Comparison of ENCODE assay signal across 13 cellular contexts in the genomic region with DNA sequence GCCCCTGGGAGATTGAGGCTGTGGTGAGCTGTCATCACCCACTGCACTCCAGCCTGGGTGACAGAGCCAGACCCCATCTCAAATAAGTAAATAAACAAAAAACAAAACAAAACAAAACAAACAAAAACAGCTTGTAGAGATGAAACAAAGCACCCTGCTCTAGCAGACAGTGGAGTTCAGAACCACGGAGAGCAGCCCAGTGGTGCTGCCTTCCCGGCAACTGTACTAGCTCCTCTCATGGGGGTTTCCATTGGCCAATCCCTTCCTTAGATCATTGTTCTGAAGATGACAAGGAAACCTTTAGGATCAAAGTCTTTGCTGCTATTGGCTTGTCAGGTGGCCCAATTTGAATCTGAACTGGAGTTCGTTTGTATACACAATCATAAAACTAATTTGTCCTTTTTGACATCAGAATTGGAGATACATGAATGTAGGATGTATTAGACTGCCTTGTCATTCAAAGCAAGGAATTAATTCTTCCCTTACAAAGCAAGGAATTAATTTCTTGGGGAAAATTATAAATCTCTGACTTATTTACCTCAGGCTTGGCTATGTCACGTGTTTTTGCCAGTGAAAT. TPM values are rescaled to one million over a fixed set of nuclear protein-coding genes. Genes with fewer than 3 reads are reported as not detected.
DNase-seq lines count a peak whose midpoint lies in the region; ATAC-seq, FAIRE-seq and TF ChIP-seq lines count a peak whose summit lies in the region.
"Had no signal": no experiment of that assay in that cellular context is flagged by ENCODE, and none has a peak within 500 bp of the region (broad histone marks: within the 10 kb centered on the region; RNA-seq: fewer than 3 reads in every experiment).

No MANE protein-coding gene starts in this region.

- no peak for FAIRE-seq in GM12892 (lab: Jason Lieb, UNC)

- CTCF ChIA-PET in activated CD8-positive, alpha-beta T cell treated with anti-CD3 and anti-CD28 coated beads, Interleukin-2, amount 10 ng/mL, durations not matched to agents 7 days and 5 days (lab: Charles Lee) = interaction anchor here (0.8 kb wide), 1 partner anchor 111 kb away, joined by 3 read pairs; no protein-coding TSS in a partner anchor

- POLR2A ChIA-PET in activated CD8-positive, alpha-beta T cell treated with anti-CD3 and anti-CD28 coated beads, Interleukin-2, amount 10 ng/mL, durations not matched to agents 7 days and 5 days (lab: Charles Lee) = interaction anchor here (1.0 kb wide), 1 partner anchor 99 kb away, joined by 3 read pairs; no protein-coding TSS in a partner anchor

- peaks cover 30% of the 10 kb centered on the region for H3K27me3 Mint-ChIP-seq in activated CD8-positive, alpha-beta T cell treated with anti-CD3 and anti-CD28 coated beads, Interleukin-2, amount 10 ng/mL, durations not matched to agents 7 days and 5 days (ENCODE audit: low read depth)

- H3K27ac Mint-ChIP-seq in activated CD8-positive, alpha-beta T cell treated with anti-CD3 and anti-CD28 coated beads, Interleukin-2, amount 10 ng/mL, durations not matched to agents 7 days and 5 days = no peak overlapping the region

- TF ChIP-seq POLR2A in GM12892 (IDR thresholded peaks at IDR 0.05; ENCODE audit: low read depth, low read length) = no peak

- no peak overlapping the region for H3K4me3 Mint-ChIP-seq in activated CD8-positive, alpha-beta T cell treated with anti-CD3 and anti-CD28 coated beads, Interleukin-2, amount 10 ng/mL, durations not matched to agents 7 days and 5 days

- H3K9me3 Mint-ChIP-seq in activated CD8-positive, alpha-beta T cell treated with anti-CD3 and anti-CD28 coated beads, Interleukin-2, amount 10 ng/mL, durations not matched to agents 7 days and 5 days (ENCODE audit: insufficient read depth) = no peaks in the 10 kb centered on the region

- ATAC-seq in activated CD8-positive, alpha-beta T cell treated with anti-CD3 and anti-CD28 coated beads, Interleukin-2, amount 10 ng/mL, durations not matched to agents 7 days and 5 days = no peak
- no peak for ATAC-seq in GM18867 (IDR thresholded peaks at IDR 0.05; ENCODE audit: unreplicated experiment)

- H3K36me3 Mint-ChIP-seq in activated CD8-positive, alpha-beta T cell treated with anti-CD3 and anti-CD28 coated beads, Interleukin-2, amount 10 ng/mL, durations not matched to agents 7 days and 5 days (ENCODE audit: low read depth) = no peaks in the 10 kb centered on the region

- no peaks in the 10 kb centered on the region for H3K4me1 Mint-ChIP-seq in activated CD8-positive, alpha-beta T cell treated with anti-CD3 and anti-CD28 coated beads, Interleukin-2, amount 10 ng/mL, durations not matched to agents 7 days and 5 days (ENCODE audit: low read depth)

- DNase-seq in SIG-M5 treated with dmso at 0.1 percent for 504 hours (lab: John Stamatoyannopoulos, UW; ENCODE audit: unreplicated experiment) = peak; percentile 15
- DNase-seq in SIG-M5 (lab: John Stamatoyannopoulos, UW) = no peak
- peak; percentile 35 for DNase-seq in Jurkat, Clone E6-1 (ENCODE audit: low read depth, low spot score)
- peak; percentile 54 for DNase-seq in activated CD8-positive, alpha-beta T cell treated with anti-CD3 and anti-CD28 coated beads, Interleukin-2, amount 10 ng/mL, durations not matched to agents 7 days and 5 days
- peak; percentile 84 for DNase-seq in left kidney (ENCODE audit: low read depth, low spot score)
- DNase-seq in GM12892 (ENCODE audit: insufficient read length) = no peak
- no peak for DNase-seq in NCI-H1092 treated with DMSO at 0.1 percent for 48 hours (lab: John Stamatoyannopoulos, UW)
- DNase-seq: activated T-cell treated with anti-CD3 and anti-CD28 coated beads for 4 hours, dorsolateral prefrontal cortex, occipital lobe, SHP77 treated with DMSO at 0.1 percent for 48 hours had no signal

- no peak overlapping the region for H3K4me3 ChIP-seq in Jurkat, Clone E6-1 (ENCODE audit: low read length)
- H3K4me3 ChIP-seq: dorsolateral prefrontal cortex had no signal

RNA-seq across cellular contexts. Expression of a gene that starts 19.7 kb away (rescaled TPM):
- not detected for polyA plus RNA-seq in Jurkat, Clone E6-1 (2012; ENCODE audit: insufficient read depth, insufficient read length)
- total RNA-seq in activated CD8-positive, alpha-beta T cell treated with anti-CD3 and anti-CD28 coated beads, Interleukin-2, amount 10 ng/mL, durations not matched to agents 7 days and 5 days = not detected
- not detected for polyA plus RNA-seq in GM12892 (2012; ENCODE audit: missing spikeins)
- total RNA-seq: occipital lobe, ureter had no signal

RNA-seq across cellular contexts. Expression of a gene that starts 21.0 kb away (rescaled TPM):
- not detected for polyA plus RNA-seq in Jurkat, Clone E6-1 (2012; ENCODE audit: insufficient read depth, insufficient read length)
- total RNA-seq in activated CD8-positive, alpha-beta T cell treated with anti-CD3 and anti-CD28 coated beads, Interleukin-2, amount 10 ng/mL, durations not matched to agents 7 days and 5 days = not detected
- not detected for polyA plus RNA-seq in GM12892 (2012; ENCODE audit: missing spikeins)
- total RNA-seq: occipital lobe, ureter had no signal

RNA-seq across cellular contexts. Expression of a gene that starts 24.9 kb away (rescaled TPM):
- polyA plus RNA-seq in Jurkat, Clone E6-1 (2012; ENCODE audit: insufficient read depth, insufficient read length) = not detected
- total RNA-seq in activated CD8-positive, alpha-beta T cell treated with anti-CD3 and anti-CD28 coated beads, Interleukin-2, amount 10 ng/mL, durations not matched to agents 7 days and 5 days = not detected
- polyA plus RNA-seq in GM12892 (2012; ENCODE audit: missing spikeins) = not detected
- total RNA-seq: occipital lobe, ureter had no signal

RNA-seq across cellular contexts. Expression of a gene that starts 27.0 kb away (rescaled TPM):
- polyA plus RNA-seq in Jurkat, Clone E6-1 (2012; ENCODE audit: insufficient read depth, insufficient read length) = not detected
- not detected for total RNA-seq in activated CD8-positive, alpha-beta T cell treated with anti-CD3 and anti-CD28 coated beads, Interleukin-2, amount 10 ng/mL, durations not matched to agents 7 days and 5 days
- not detected for polyA plus RNA-seq in GM12892 (2012; ENCODE audit: missing spikeins)
- total RNA-seq: occipital lobe had no signal

RNA-seq across cellular contexts. Expression of a gene that starts 44.4 kb away (rescaled TPM):
- not detected for polyA plus RNA-seq in Jurkat, Clone E6-1 (2012; ENCODE audit: insufficient read depth, insufficient read length)
- not detected for total RNA-seq in activated CD8-positive, alpha-beta T cell treated with anti-CD3 and anti-CD28 coated beads, Interleukin-2, amount 10 ng/mL, durations not matched to agents 7 days and 5 days
- polyA plus RNA-seq in GM12892 (2012; ENCODE audit: missing spikeins) = not detected
- total RNA-seq: dorsolateral prefrontal cortex, occipital lobe, ureter had no signal

Comparison
In these comparisons a context has a peak if more than half of its experiments do, and no peak if none do; other contexts are left out.
1. DNase-seq: peak in SIG-M5 treated with dmso at 0.1 percent for 504 hours (single experiment), Jurkat, Clone E6-1 (single experiment), activated CD8-positive, alpha-beta T cell treated with anti-CD3 and anti-CD28 coated beads, Interleukin-2, amount 10 ng/mL, durations not matched to agents 7 days and 5 days (single experiment) and left kidney (single experiment); none in SIG-M5 (single experiment), GM12892 (single experiment) and NCI-H1092 treated with DMSO at 0.1 percent for 48 hours (single experiment).